7 cellular contexts compared by ENCODE assay signal in the genomic region with DNA sequence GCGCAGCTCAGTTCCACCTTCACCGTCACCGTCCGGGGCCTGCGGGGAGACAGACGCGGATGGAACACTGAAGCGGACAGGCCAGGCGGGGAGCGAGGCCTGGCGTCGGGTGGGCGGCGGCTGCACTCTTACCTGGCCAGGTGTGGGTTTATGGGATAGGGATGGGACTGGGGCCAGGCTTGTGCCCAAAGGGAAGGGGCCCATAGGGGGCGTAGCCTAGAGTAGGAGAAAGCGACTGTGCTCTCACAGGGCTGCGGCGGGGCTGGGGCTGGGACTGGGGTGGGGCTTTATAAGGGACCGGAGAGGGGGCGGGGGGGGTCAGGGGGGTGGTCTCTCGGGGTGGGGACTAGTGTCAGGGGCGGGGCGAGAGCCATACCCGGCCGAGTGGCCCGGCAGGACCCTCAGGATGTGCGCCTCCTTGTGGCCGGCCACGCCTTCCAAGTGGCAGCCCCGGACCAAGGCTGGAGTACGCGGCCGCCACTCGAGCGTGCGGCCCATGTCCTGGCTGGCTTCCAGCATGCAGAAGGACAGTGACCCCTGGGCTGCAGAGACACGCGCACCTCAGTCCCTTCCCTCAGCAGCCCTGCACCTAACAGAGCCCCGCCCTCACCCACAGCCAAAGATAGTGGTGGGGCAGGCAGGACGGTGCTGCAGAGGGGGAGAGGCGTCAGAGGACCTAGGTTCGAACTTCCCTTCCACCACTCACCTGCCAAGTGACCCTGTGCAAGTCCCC. TPM values are rescaled to one million over a fixed set of nuclear protein-coding genes. Genes with fewer than 3 reads are reported as not detected.
DNase-seq lines count a peak whose midpoint lies in the region; ATAC-seq and TF ChIP-seq lines count a peak whose summit lies in the region.
"Had no signal": no experiment of that assay in that cellular context is flagged by ENCODE, and none has a peak within 500 bp of the region (broad histone marks: within the 10 kb centered on the region; RNA-seq: fewer than 3 reads in every experiment).

No MANE protein-coding gene starts in this region.

- no peak for DNase-seq in activated T-cell treated with anti-CD3 and anti-CD28 coated beads, Interleukin-2, amount 50 U/mL, for 24 hours
- no peak for DNase-seq in activated T-cell treated with anti-CD3 and anti-CD28 coated beads, Interleukin-2, amount 50 U/mL, for 4 hours
- DNase-seq in transverse colon = peak; percentile 59
- DNase-seq in stimulated activated CD4-positive, alpha-beta T cell treated with anti-CD3 and anti-CD28 coated beads, Interleukin-1b, Interleukin-23, amount 100 ng/mL, for 48 hours = no peak
- DNase-seq: CD4-positive, CD25-positive, alpha-beta regulatory T cell had no signal

- TF ChIP-seq POLR2A in gastroesophageal sphincter (IDR thresholded peaks at IDR 0.05) (no peak), transverse colon (IDR thresholded peaks at IDR 0.05) (no peak)

- no peak overlapping the region for H3K4me3 Mint-ChIP-seq in activated T-cell treated with anti-CD3 and anti-CD28 coated beads, Interleukin-2, amount 50 U/mL, for 24 hours
- no peak overlapping the region for H3K4me3 Mint-ChIP-seq in activated T-cell treated with anti-CD3 and anti-CD28 coated beads, Interleukin-2, amount 50 U/mL, for 4 hours
- H3K4me3 Mint-ChIP-seq: CD4-positive, CD25-positive, alpha-beta regulatory T cell had no signal

- no peak overlapping the region for H3K4me3 ChIP-seq in gastroesophageal sphincter
- no peak overlapping the region for H3K4me3 ChIP-seq in transverse colon

- WGBS in gastroesophageal sphincter (ENCODE audit: low coverage in 1 of 2), 2 donors = 38 to 71% methylated on average over 4 to 20 of the region's 42 CpGs
- 40% methylated on average over 31 of the region's 42 CpGs; no CpG with 5 or more reads in 1 of the 2 donors for WGBS in transverse colon (ENCODE audit: low coverage in 1 of 2), 2 donors

- H3K36me3 ChIP-seq in gastroesophageal sphincter = peaks cover 0 to 44% of the 10 kb centered on the region in 2 donors
- H3K36me3 ChIP-seq in transverse colon = no peaks in the 10 kb centered on the region

- TF ChIP-seq EP300 in gastroesophageal sphincter (IDR thresholded peaks at IDR 0.05) (no peak), transverse colon (IDR thresholded peaks at IDR 0.05; ENCODE audit: low read depth) (no peak)

- peak overlapping the region; percentile 7 for H3K27ac Mint-ChIP-seq in activated T-cell treated with anti-CD3 and anti-CD28 coated beads, Interleukin-2, amount 50 U/mL, for 24 hours

- H3K27me3 ChIP-seq in gastroesophageal sphincter = peaks cover 39% of the 10 kb centered on the region
- peaks cover 14% of the 10 kb centered on the region for H3K27me3 ChIP-seq in transverse colon

- H3K36me3 Mint-ChIP-seq in activated T-cell treated with anti-CD3 and anti-CD28 coated beads, Interleukin-2, amount 50 U/mL, for 24 hours (ENCODE audit: low read depth) = peaks cover 26% of the 10 kb centered on the region
- peaks cover 2% of the 10 kb centered on the region for H3K36me3 Mint-ChIP-seq in activated T-cell treated with anti-CD3 and anti-CD28 coated beads, Interleukin-2, amount 50 U/mL, for 4 hours (ENCODE audit: insufficient read depth)
- H3K36me3 Mint-ChIP-seq: CD4-positive, CD25-positive, alpha-beta regulatory T cell had no signal

- H3K27me3 Mint-ChIP-seq in activated T-cell treated with anti-CD3 and anti-CD28 coated beads, Interleukin-2, amount 50 U/mL, for 24 hours = no peaks in the 10 kb centered on the region
- no peaks in the 10 kb centered on the region for H3K27me3 Mint-ChIP-seq in activated T-cell treated with anti-CD3 and anti-CD28 coated beads, Interleukin-2, amount 50 U/mL, for 4 hours (ENCODE audit: low read depth)

- H3K4me1 ChIP-seq in gastroesophageal sphincter (peaks cover 0 to 54% (median 23%) of the 10 kb centered on the region in 3 donors), transverse colon (peaks cover 0 to 31% (median 13%) of the 10 kb centered on the region in 4 donors)

- ATAC-seq in activated T-cell treated with anti-CD3 and anti-CD28 coated beads, Interleukin-2, amount 50 U/mL, for 4 hours = no peak
- ATAC-seq in gastroesophageal sphincter = no peak
- ATAC-seq in GM21619 (IDR thresholded peaks at IDR 0.05; ENCODE audit: unreplicated experiment) = no peak

- H3K4me1 Mint-ChIP-seq in activated T-cell treated with anti-CD3 and anti-CD28 coated beads, Interleukin-2, amount 50 U/mL, for 24 hours (ENCODE audit: low read depth) = no peaks in the 10 kb centered on the region
- no peaks in the 10 kb centered on the region for H3K4me1 Mint-ChIP-seq in activated T-cell treated with anti-CD3 and anti-CD28 coated beads, Interleukin-2, amount 50 U/mL, for 4 hours (ENCODE audit: low read depth)
- H3K4me1 Mint-ChIP-seq: CD4-positive, CD25-positive, alpha-beta regulatory T cell had no signal

- in situ Hi-C loops in transverse colon (cut with MboI; ENCODE audit: low pct_ligation_motif_present in 1 of 4, low pct_unique_long_range_greater_than_20kb in 1 of 4, low sequenced_read_pairs in 3 of 4) = no loop called here

- H3K9me3 ChIP-seq in gastroesophageal sphincter = no peaks in the 10 kb centered on the region
- no peaks in the 10 kb centered on the region for H3K9me3 ChIP-seq in transverse colon

- peak overlapping the region in 3 of 4 donors; percentile 33 to 79 (median 35) for H3K27ac ChIP-seq in gastroesophageal sphincter
- H3K27ac ChIP-seq in transverse colon = no peak overlapping the region

- peak in 2 of 4 experiments; percentile 12 to 54 for TF ChIP-seq CTCF in gastroesophageal sphincter (IDR thresholded peaks at IDR 0.05)
- TF ChIP-seq CTCF in transverse colon (IDR thresholded peaks at IDR 0.05) = peak in 4 of 5 experiments; percentile 22 to 53 (median 41)

- intact Hi-C loops in transverse colon (cut with DNase I; ENCODE audit: low total_unique reads) = no loop called here

- H3K9me3 Mint-ChIP-seq in activated T-cell treated with anti-CD3 and anti-CD28 coated beads, Interleukin-2, amount 50 U/mL, for 24 hours = no peaks in the 10 kb centered on the region
- no peaks in the 10 kb centered on the region for H3K9me3 Mint-ChIP-seq in activated T-cell treated with anti-CD3 and anti-CD28 coated beads, Interleukin-2, amount 50 U/mL, for 4 hours
- H3K9me3 Mint-ChIP-seq: CD4-positive, CD25-positive, alpha-beta regulatory T cell had no signal

RNA-seq across cellular contexts. Expression of a gene that starts 22.8 kb away (rescaled TPM):
- total RNA-seq in activated T-cell treated with anti-CD3 and anti-CD28 coated beads, Interleukin-2, amount 50 U/mL, for 4 hours = 100 to 1,000 TPM; 137 to 149 (median 141) TPM
- 10 to 100 TPM; 42.5 to 91.4 (median 63.2) TPM for total RNA-seq in gastroesophageal sphincter
- total RNA-seq in transverse colon = 100 to 1,000 TPM in 1 of 4 donors, 10 to 100 TPM in 3; 31.4 to 144 (median 74.8) TPM

RNA-seq across cellular contexts. Expression of a gene that starts 29.0 kb away (rescaled TPM):
- total RNA-seq in activated T-cell treated with anti-CD3 and anti-CD28 coated beads, Interleukin-2, amount 50 U/mL, for 4 hours = 10 to 100 TPM; 10.7 to 20.3 (median 14.8) TPM
- total RNA-seq in gastroesophageal sphincter (10 to 100 TPM; 21.3 to 76.5 (median 48.0) TPM), transverse colon (10 to 100 TPM; 10.6 to 23.9 (median 17.0) TPM)

RNA-seq across cellular contexts. Expression of a gene that starts 39.7 kb away (rescaled TPM):
- total RNA-seq in activated T-cell treated with anti-CD3 and anti-CD28 coated beads, Interleukin-2, amount 50 U/mL, for 4 hours = 10 to 100 TPM; 66.9 to 91.5 (median 82.5) TPM
- 10 to 100 TPM; 81.8 to 92.8 (median 86.5) TPM for total RNA-seq in gastroesophageal sphincter
- 10 to 100 TPM; 32.6 to 78.9 (median 49.3) TPM for total RNA-seq in transverse colon

RNA-seq across cellular contexts. Expression of a gene that starts 47.0 kb away (rescaled TPM):
- total RNA-seq in activated T-cell treated with anti-CD3 and anti-CD28 coated beads, Interleukin-2, amount 50 U/mL, for 4 hours = 10 to 100 TPM in 1 of 3 donors, 1 to 10 TPM in 2; 5.9 to 10.8 (median 7.0) TPM
- total RNA-seq in gastroesophageal sphincter (10 to 100 TPM in 1 of 4 donors, 1 to 10 TPM in 3; 6.1 to 12.1 (median 8.5) TPM), transverse colon (10 to 100 TPM in 1 of 4 donors, 1 to 10 TPM in 3; 2.6 to 10.1 (median 3.9) TPM)

RNA-seq across cellular contexts. Expression of a gene that starts 52.0 kb away (rescaled TPM):
- total RNA-seq in activated T-cell treated with anti-CD3 and anti-CD28 coated beads, Interleukin-2, amount 50 U/mL, for 4 hours = 1 to 10 TPM; 3.6 to 6.4 (median 5.0) TPM
- total RNA-seq in gastroesophageal sphincter (10 to 100 TPM; 46.7 to 73.9 (median 49.7) TPM), transverse colon (100 to 1,000 TPM in 1 of 4 donors, 10 to 100 TPM in 3; 24.7 to 110 (median 62.4) TPM)

Comparison
In these comparisons a context has a peak if more than half of its experiments do, and no peak if none do; other contexts are left out.
1. H3K27ac ChIP-seq: peak in gastroesophageal sphincter (3 of 4); none in transverse colon (0 of 4).